Comparison of ENCODE assay signal across 9 cellular contexts in genomic region chr6:21935561-21936028, GRCh38.
DNase-seq lines count a peak whose midpoint lies in the region; ATAC-seq, FAIRE-seq and TF ChIP-seq lines count a peak whose summit lies in the region.
"Had no signal": no experiment of that assay in that cellular context is flagged by ENCODE, and none has a peak within 500 bp of the region (broad histone marks: within the 10 kb centered on the region; RNA-seq: fewer than 3 reads in every experiment).

No MANE protein-coding gene starts in this region.

- no peak overlapping the region for H2AFZ ChIP-seq in astrocyte (ENCODE audit: low read depth, low read length)

- peak; percentile 73 to 74 for ATAC-seq in lower lobe of right lung

- no peaks in the 10 kb centered on the region for H3K36me3 ChIP-seq in astrocyte (ENCODE audit: insufficient read depth, low read length)
- no peaks in the 10 kb centered on the region for H3K36me3 ChIP-seq in lower lobe of right lung
- H3K36me3 ChIP-seq in CD8-positive, alpha-beta memory T cell (ENCODE audit: insufficient read depth, low read length), result no peaks in the 10 kb centered on the region

- TF ChIP-seq CTCF in AG04449 (IDR thresholded peaks at IDR 0.05; ENCODE audit: insufficient read depth, low read length, missing control alignments) (peak; percentile 45), astrocyte (IDR thresholded peaks at IDR 0.05; ENCODE audit: insufficient read depth, low read depth, low read length) (peak; percentile 57), lower lobe of right lung (IDR thresholded peaks at IDR 0.05) (peak; percentile 65)

- H3K9me3 ChIP-seq in astrocyte (ENCODE audit: insufficient read depth, low read depth, low read length), result no peaks in the 10 kb centered on the region
- no peaks in the 10 kb centered on the region for H3K9me3 ChIP-seq in lower lobe of right lung
- peaks cover 4% of the 10 kb centered on the region for H3K9me3 ChIP-seq in CD8-positive, alpha-beta memory T cell (ENCODE audit: low read length)

- no peak overlapping the region for H3K4me3 Mint-ChIP-seq in astrocyte (ENCODE audit: unreplicated experiment)
- no peak overlapping the region for H3K4me3 Mint-ChIP-seq in CD8-positive, alpha-beta memory T cell
- H3K4me3 Mint-ChIP-seq: dendritic cell treated with granulocyte-macrophage colony-stimulating factor and Interleukin-4, amounts not matched to agents 40 ng/mL and 50 ng/mL, for 4 days had no signal

- peaks cover 7% of the 10 kb centered on the region for H3K36me3 Mint-ChIP-seq in astrocyte (ENCODE audit: low read depth, unreplicated experiment)
- H3K36me3 Mint-ChIP-seq in CD8-positive, alpha-beta memory T cell, result no peaks in the 10 kb centered on the region

- H3K4me1 ChIP-seq in astrocyte (ENCODE audit: insufficient read depth, low read length) (no peaks in the 10 kb centered on the region), lower lobe of right lung (no peaks in the 10 kb centered on the region)
- no peaks in the 10 kb centered on the region for H3K4me1 ChIP-seq in CD8-positive, alpha-beta memory T cell (ENCODE audit: insufficient read depth, low read length)

- H3K4me2 ChIP-seq in astrocyte (ENCODE audit: low read length), result no peak overlapping the region

- no peak overlapping the region for H3K27ac ChIP-seq in astrocyte (ENCODE audit: low read depth, low read length)
- H3K27ac ChIP-seq in lower lobe of right lung, result no peak overlapping the region
- no peak overlapping the region for H3K27ac ChIP-seq in CD8-positive, alpha-beta memory T cell (ENCODE audit: low read depth, low read length)

- intact Hi-C loops in lower lobe of right lung (cut with DNase I), result no loop called here

- CTCF ChIA-PET in AG04449 (lab: Yijun Ruan, JAX), result interaction anchor here (0.7 to 3.0 kb wide), 5 partner anchors 14 to 343 kb away, joined by 3 to 10 read pairs (median 4); partner anchors contain the start of gene SOX4
- CTCF ChIA-PET in CD8-positive, alpha-beta memory T cell (lab: Charles Lee), result no interaction called here

- H3K27me3 Mint-ChIP-seq in astrocyte (ENCODE audit: low read depth, unreplicated experiment), result no peaks in the 10 kb centered on the region
- no peaks in the 10 kb centered on the region for H3K27me3 Mint-ChIP-seq in CD8-positive, alpha-beta memory T cell
- H3K27me3 Mint-ChIP-seq: dendritic cell treated with granulocyte-macrophage colony-stimulating factor and Interleukin-4, amounts not matched to agents 40 ng/mL and 50 ng/mL, for 4 days had no signal

- H3K4me1 Mint-ChIP-seq in astrocyte (ENCODE audit: low read depth, unreplicated experiment), result peaks cover 21% of the 10 kb centered on the region
- no peaks in the 10 kb centered on the region for H3K4me1 Mint-ChIP-seq in CD8-positive, alpha-beta memory T cell

- no peak overlapping the region for H3K9ac ChIP-seq in astrocyte (ENCODE audit: low read length)

- no peaks in the 10 kb centered on the region for H3K79me2 ChIP-seq in astrocyte (ENCODE audit: insufficient read depth, low read length)

- H3K27ac Mint-ChIP-seq in astrocyte (ENCODE audit: unreplicated experiment), result no peak overlapping the region
- no peak overlapping the region for H3K27ac Mint-ChIP-seq in CD8-positive, alpha-beta memory T cell
- H3K27ac Mint-ChIP-seq: dendritic cell treated with granulocyte-macrophage colony-stimulating factor and Interleukin-4, amounts not matched to agents 40 ng/mL and 50 ng/mL, for 4 days had no signal

- no peak for TF ChIP-seq POLR2A in GM12891 (IDR thresholded peaks at IDR 0.05; ENCODE audit: low read depth, low read length)

- FAIRE-seq in GM12891 (lab: Jason Lieb, UNC) (peak; percentile 54), astrocyte (lab: Jason Lieb, UNC) (no peak)

- peaks cover 5% of the 10 kb centered on the region for H3K9me3 Mint-ChIP-seq in astrocyte (ENCODE audit: unreplicated experiment)
- H3K9me3 Mint-ChIP-seq in CD8-positive, alpha-beta memory T cell, result peaks cover 0 to 16% (median 7%) of the 10 kb centered on the region in 5 donors
- H3K9me3 Mint-ChIP-seq: dendritic cell treated with granulocyte-macrophage colony-stimulating factor and Interleukin-4, amounts not matched to agents 40 ng/mL and 50 ng/mL, for 4 days had no signal

- no peak overlapping the region for H3K4me3 ChIP-seq in AG04449 (ENCODE audit: low read depth, low read length)
- H3K4me3 ChIP-seq in astrocyte (ENCODE audit: insufficient read depth, low read depth, low read length), result no peak overlapping the region
- no peak overlapping the region for H3K4me3 ChIP-seq in lower lobe of right lung
- no peak overlapping the region for H3K4me3 ChIP-seq in CD8-positive, alpha-beta memory T cell (ENCODE audit: low read length)

- H4K20me1 ChIP-seq in astrocyte (ENCODE audit: insufficient read depth, low read length), result no peaks in the 10 kb centered on the region

- POLR2A ChIA-PET in AG04449 (lab: Yijun Ruan, JAX), result interaction anchor here (0.6 kb wide), 1 partner anchor 11 kb away, joined by 3 read pairs; no protein-coding TSS in a partner anchor
- POLR2A ChIA-PET in CD8-positive, alpha-beta memory T cell (lab: Charles Lee), result no interaction called here

- H3K27me3 ChIP-seq in astrocyte (ENCODE audit: insufficient read depth, low read length), result no peaks in the 10 kb centered on the region
- H3K27me3 ChIP-seq in lower lobe of right lung (ENCODE audit: low read depth), result no peaks in the 10 kb centered on the region
- no peaks in the 10 kb centered on the region for H3K27me3 ChIP-seq in CD8-positive, alpha-beta memory T cell (ENCODE audit: insufficient read depth, low read length, poor library complexity, severe bottlenecking)

- no peak for DNase-seq in AG04449 (ENCODE audit: low read depth, low spot score)
- no peak for DNase-seq in GM12891 (ENCODE audit: insufficient read length, low spot score)
- peak; percentile 60 for DNase-seq in LHCN-M2 (ENCODE audit: low read depth)
- DNase-seq in astrocyte (ENCODE audit: low read depth), result peak; percentile 57
- no peak for DNase-seq in lower lobe of right lung
- DNase-seq in CD8-positive, alpha-beta memory T cell, result no peak
- no peak for DNase-seq in NCI-H1436 treated with DMSO at 0.1 percent for 48 hours (lab: John Stamatoyannopoulos, UW)
- DNase-seq in NCI-H1092 treated with DMSO at 0.1 percent for 48 hours (lab: John Stamatoyannopoulos, UW), result no peak

TF ChIP-seq in GM12891, 5 proteins besides CTCF, POLR2A, EP300 and RAD21:
- TF ChIP-seq POLR2AphosphoS5 (IDR thresholded peaks at IDR 0.05; ENCODE audit: low read depth, low read length), result no peak
- no peak for TF ChIP-seq POU2F2 (IDR thresholded peaks at IDR 0.05; ENCODE audit: low read depth, low read length)
- no peak for TF ChIP-seq TAF1 (IDR thresholded peaks at IDR 0.05; ENCODE audit: low read depth, low read length)
- no peak for TF ChIP-seq SPI1 (IDR thresholded peaks at IDR 0.05; ENCODE audit: low read depth, low read length)
- TF ChIP-seq PAX5 (IDR thresholded peaks at IDR 0.05; ENCODE audit: insufficient read depth, low read length, severe bottlenecking), result no peak

Comparison
In these comparisons a context has a peak if more than half of its experiments do, and no peak if none do; other contexts are left out.
1. DNase-seq: peak in LHCN-M2 (single experiment) and astrocyte (single experiment); none in AG04449 (single experiment), GM12891 (single experiment), lower lobe of right lung (single experiment), CD8-positive, alpha-beta memory T cell (0 of 5), NCI-H1436 treated with DMSO at 0.1 percent for 48 hours (single experiment) and NCI-H1092 treated with DMSO at 0.1 percent for 48 hours (single experiment).
2. Peak in every context shown above with its lines, with median percentiles within 50 percentile points of each other: CTCF ChIP-seq.